Comparison of ENCODE assay signal across 2 cellular contexts in genomic region chr10:79602953-79603352, GRCh38.
TF ChIP-seq lines count a peak whose summit lies in the region.

No MANE protein-coding gene starts in this region.

TF ChIP-seq in GM23338, 12 proteins besides CTCF, POLR2A, EP300 and RAD21 (continued from another document):
- TF ChIP-seq REST (IDR thresholded peaks at IDR 0.05; ENCODE audit: unreplicated experiment) (no peak), STAT1 (IDR thresholded peaks at IDR 0.05; ENCODE audit: unreplicated experiment) (no peak), ZNF331 (CRISPR knock-in tag; IDR thresholded peaks at IDR 0.05; ENCODE audit: low read depth) (no peak), EZH2phosphoT487 (IDR thresholded peaks at IDR 0.05; ENCODE audit: unreplicated experiment) (no peak), ZNF462 (CRISPR knock-in tag; IDR thresholded peaks at IDR 0.05) (no peak), POLR2AphosphoS5 (IDR thresholded peaks at IDR 0.05; ENCODE audit: low read depth) (no peak), ETS1 (IDR thresholded peaks at IDR 0.05) (no peak), NANOG (IDR thresholded peaks at IDR 0.05; ENCODE audit: borderline replicate concordance) (no peak)

TF ChIP-seq in WTC11, 78 proteins besides CTCF, POLR2A, EP300 and RAD21 (continued from another document):
- no peak for TF ChIP-seq STAT6 (CRISPR knock-in tag; conservative IDR thresholded peaks at IDR 0.05; ENCODE audit: low read depth)
- TF ChIP-seq FOXK1 (CRISPR knock-in tag; IDR thresholded peaks at IDR 0.05), result no peak
- no peak for TF ChIP-seq NR3C1 (CRISPR knock-in tag; conservative IDR thresholded peaks at IDR 0.05; ENCODE audit: low read depth)
- TF ChIP-seq, protein P1, sequence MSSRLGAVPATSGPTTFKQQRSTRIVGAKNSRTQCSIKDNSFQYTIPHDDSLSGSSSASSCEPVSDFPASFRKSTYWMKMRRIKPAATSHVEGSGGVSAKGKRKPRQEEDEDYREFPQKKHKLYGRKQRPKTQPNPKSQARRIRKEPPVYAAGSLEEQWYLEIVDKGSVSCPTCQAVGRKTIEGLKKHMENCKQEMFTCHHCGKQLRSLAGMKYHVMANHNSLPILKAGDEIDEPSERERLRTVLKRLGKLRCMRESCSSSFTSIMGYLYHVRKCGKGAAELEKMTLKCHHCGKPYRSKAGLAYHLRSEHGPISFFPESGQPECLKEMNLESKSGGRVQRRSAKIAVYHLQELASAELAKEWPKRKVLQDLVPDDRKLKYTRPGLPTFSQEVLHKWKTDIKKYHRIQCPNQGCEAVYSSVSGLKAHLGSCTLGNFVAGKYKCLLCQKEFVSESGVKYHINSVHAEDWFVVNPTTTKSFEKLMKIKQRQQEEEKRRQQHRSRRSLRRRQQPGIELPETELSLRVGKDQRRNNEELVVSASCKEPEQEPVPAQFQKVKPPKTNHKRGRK (CRISPR knock-in tag; IDR thresholded peaks at IDR 0.05; ENCODE audit: borderline replicate concordance), result no peak
- no peak for TF ChIP-seq ZNF671 (CRISPR knock-in tag; IDR thresholded peaks at IDR 0.05)
